In genomic region chr6:108363756-108364356, GRCh38 we compare ENCODE assay signal across 1 cellular context.
TF ChIP-seq lines count a peak whose summit lies in the region.

No MANE protein-coding gene starts in this region.

TF ChIP-seq in K562, 482 proteins besides CTCF, POLR2A, EP300 and RAD21 (continued from another document):
- no peak for TF ChIP-seq THAP12 (CRISPR knock-in tag; IDR thresholded peaks at IDR 0.05)
